ENCODE assay signal across 15 cellular contexts in the genomic region with DNA sequence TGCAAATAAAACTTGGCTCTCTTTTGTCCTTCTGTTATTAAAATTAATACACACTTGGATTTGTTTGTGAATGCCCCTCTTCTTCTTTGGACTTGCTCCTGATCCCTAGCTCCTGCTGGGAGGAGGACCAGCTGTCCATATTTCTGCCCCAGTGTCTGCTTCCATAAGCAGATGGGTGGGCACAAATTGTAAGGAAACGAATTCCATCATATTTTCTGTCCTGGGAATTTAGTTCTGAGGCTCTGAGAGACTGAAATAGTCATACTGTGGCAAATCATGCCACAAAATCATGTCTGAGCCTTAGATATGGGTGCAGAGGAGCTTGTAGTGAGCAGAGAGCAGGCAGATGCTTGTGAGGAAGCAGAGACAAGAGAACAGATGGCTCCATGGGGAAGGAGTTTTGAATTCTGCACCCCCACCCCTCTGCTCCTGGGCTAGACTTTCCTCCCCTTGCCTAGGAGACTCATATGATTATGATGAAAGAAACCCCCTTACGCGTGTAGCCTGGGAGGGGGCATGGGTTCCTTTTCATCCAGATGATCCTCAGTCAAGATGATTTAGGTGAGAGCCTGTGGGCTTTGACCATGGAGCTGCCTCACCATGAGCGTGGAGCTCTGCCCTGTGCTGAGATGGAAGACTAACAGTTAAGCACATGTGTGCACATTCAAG. TPM values are rescaled to one million over a fixed set of nuclear protein-coding genes. Genes with fewer than 3 reads are reported as not detected.
DNase-seq lines count a peak whose midpoint lies in the region; ATAC-seq and TF ChIP-seq lines count a peak whose summit lies in the region.
"Had no signal": no experiment of that assay in that cellular context is flagged by ENCODE, and none has a peak within 500 bp of the region (broad histone marks: within the 10 kb centered on the region; RNA-seq: fewer than 3 reads in every experiment).

No MANE protein-coding gene starts in this region.

- H3K27ac Mint-ChIP-seq in osteocyte (ENCODE audit: unreplicated experiment), result no peak overlapping the region

- no peak for TF ChIP-seq CTCF in osteocyte (IDR thresholded peaks at IDR 0.05)

- no peak overlapping the region for H3K4me3 Mint-ChIP-seq in osteocyte (ENCODE audit: unreplicated experiment)
- no peak overlapping the region for H3K4me3 Mint-ChIP-seq in activated T-cell treated with anti-CD3 and anti-CD28 coated beads, Interleukin-2, amount 50 U/mL, for 4 hours

- H3K9me3 Mint-ChIP-seq in osteocyte (ENCODE audit: unreplicated experiment), result no peaks in the 10 kb centered on the region
- no peaks in the 10 kb centered on the region for H3K9me3 Mint-ChIP-seq in activated T-cell treated with anti-CD3 and anti-CD28 coated beads, Interleukin-2, amount 50 U/mL, for 4 hours

- DNase-seq in DMS 273 treated with DMSO at 0.1 percent for 48 hours (lab: John Stamatoyannopoulos, UW) (peak; percentile 83), NCI-H1694 treated with DMSO at 0.1 percent for 48 hours (lab: John Stamatoyannopoulos, UW) (peak; percentile 83), NCI-H82 treated with DMSO at 0.1 percent for 48 hours (lab: John Stamatoyannopoulos, UW; ENCODE audit: unreplicated experiment) (peak; percentile 16), osteocyte (ENCODE audit: extremely low spot score, unreplicated experiment) (peak; percentile 36), medulla oblongata (ENCODE audit: extremely low spot score) (no peak)
- no peak for DNase-seq in activated T-cell treated with anti-CD3 and anti-CD28 coated beads, Interleukin-2, amount 50 U/mL, for 4 hours
- DNase-seq: IMR-90; Kasumi-1; NCI-H1105; NCI-H2029 treated with DMSO at 0.1 percent for 48 hours; NK-92 treated with Interleukin-12 subunit alpha and Interleukin-12 subunit beta, amount 100 ng/mL, for 24 hours; SIG-M5 had no signal

- H3K4me1 Mint-ChIP-seq in osteocyte (ENCODE audit: unreplicated experiment), result no peaks in the 10 kb centered on the region
- no peaks in the 10 kb centered on the region for H3K4me1 Mint-ChIP-seq in activated T-cell treated with anti-CD3 and anti-CD28 coated beads, Interleukin-2, amount 50 U/mL, for 4 hours (ENCODE audit: low read depth)

- no peak for ATAC-seq in activated T-cell treated with anti-CD3 and anti-CD28 coated beads, Interleukin-2, amount 50 U/mL, for 4 hours
- no peak for ATAC-seq in GM21825 (IDR thresholded peaks at IDR 0.05; ENCODE audit: unreplicated experiment)

- H3K27me3 Mint-ChIP-seq in osteocyte (ENCODE audit: unreplicated experiment), result no peaks in the 10 kb centered on the region
- H3K27me3 Mint-ChIP-seq in activated T-cell treated with anti-CD3 and anti-CD28 coated beads, Interleukin-2, amount 50 U/mL, for 4 hours (ENCODE audit: low read depth), result peaks cover 61% of the 10 kb centered on the region

- H3K36me3 Mint-ChIP-seq in osteocyte (ENCODE audit: unreplicated experiment), result no peaks in the 10 kb centered on the region
- no peaks in the 10 kb centered on the region for H3K36me3 Mint-ChIP-seq in activated T-cell treated with anti-CD3 and anti-CD28 coated beads, Interleukin-2, amount 50 U/mL, for 4 hours (ENCODE audit: insufficient read depth)

RNA-seq across cellular contexts. Expression of gene SV2B, which starts 50.6 kb away (rescaled TPM):
- total RNA-seq in osteocyte, result not detected in 2 replicates
- total RNA-seq in activated T-cell treated with anti-CD3 and anti-CD28 coated beads, Interleukin-2, amount 50 U/mL, for 4 hours, result under 1 TPM in 2 of 3 donors, not detected in 1; 0.03 to 0.05 TPM
- total RNA-seq: HT1080, IMR-90, RPMI7951 had no signal

Comparison
In these comparisons a context has a peak if more than half of its experiments do, and no peak if none do; other contexts are left out.
1. DNase-seq: peak in DMS 273 treated with DMSO at 0.1 percent for 48 hours (single experiment), NCI-H1694 treated with DMSO at 0.1 percent for 48 hours (single experiment), NCI-H82 treated with DMSO at 0.1 percent for 48 hours (single experiment) and osteocyte (single experiment); none in medulla oblongata (single experiment) and activated T-cell treated with anti-CD3 and anti-CD28 coated beads, Interleukin-2, amount 50 U/mL, for 4 hours (single experiment).